16 cellular contexts compared by ENCODE assay signal in genomic region chr1:197771904-197772561, GRCh38. TPM values are rescaled to one million over a fixed set of nuclear protein-coding genes. Genes with fewer than 3 reads are reported as not detected.
DNase-seq lines count a peak whose midpoint lies in the region; ATAC-seq and TF ChIP-seq lines count a peak whose summit lies in the region.
"Had no signal": no experiment of that assay in that cellular context is flagged by ENCODE, and none has a peak within 500 bp of the region (broad histone marks: within the 10 kb centered on the region; RNA-seq: fewer than 3 reads in every experiment).

No MANE protein-coding gene starts in this region.

- POLR2A ChIA-PET in PC-9 (lab: Charles Lee; ENCODE audit: unreplicated experiment) = interaction anchor here (0.6 kb wide), 1 partner anchor 74 kb away, joined by 5 read pairs; no protein-coding TSS in a partner anchor

- peak overlapping the region; percentile 97; the same call in 1 of the 2 replicates for H3K4me3 ChIP-seq in PC-9

- peaks cover 27% of the 10 kb centered on the region for H3F3A ChIP-seq in PC-9 (ENCODE audit: insufficient read depth, low read depth)

- CTCF ChIA-PET in Calu3 (lab: Charles Lee) (interaction anchor here (0.6 to 1.2 kb wide), 2 partner anchors 13 to 45 kb away, joined by 3 to 8 read pairs; no protein-coding TSS in a partner anchor), PC-9 (lab: Charles Lee) (no interaction called here)

- H3K9me2 ChIP-seq in PC-9 (ENCODE audit: insufficient read depth) = no peaks in the 10 kb centered on the region
- H3K9me2 ChIP-seq: SK-N-SH had no signal

- no peaks in the 10 kb centered on the region for H3K27me3 Mint-ChIP-seq in Calu3 (ENCODE audit: unreplicated experiment)
- H3K27me3 Mint-ChIP-seq in glutamatergic neuron (ENCODE audit: unreplicated experiment) = no peaks in the 10 kb centered on the region

- no peaks in the 10 kb centered on the region for H3K36me3 ChIP-seq in PC-9 (ENCODE audit: low read depth)

- H3K27ac Mint-ChIP-seq in Calu3 (ENCODE audit: unreplicated experiment) (no peak overlapping the region), glutamatergic neuron (ENCODE audit: unreplicated experiment) (no peak overlapping the region)
- H3K27ac Mint-ChIP-seq: CD14-positive monocyte, H9 had no signal

- ATAC-seq in GM18502 (IDR thresholded peaks at IDR 0.05; ENCODE audit: poor library complexity, unreplicated experiment) (no peak), HG02852 (IDR thresholded peaks at IDR 0.05; ENCODE audit: unreplicated experiment) (no peak)

- no peaks in the 10 kb centered on the region for H3K27me3 ChIP-seq in PC-9 (ENCODE audit: insufficient read depth, low read depth)

- no peaks in the 10 kb centered on the region for H3K9me3 Mint-ChIP-seq in Calu3 (ENCODE audit: low read depth, unreplicated experiment)
- H3K9me3 Mint-ChIP-seq in glutamatergic neuron (ENCODE audit: unreplicated experiment) = no peaks in the 10 kb centered on the region
- H3K9me3 Mint-ChIP-seq: CD14-positive monocyte, H9 had no signal

- H3K27ac ChIP-seq in PC-9 = no peak overlapping the region
- H3K27ac ChIP-seq: epithelial cell of prostate had no signal

- no TSS peak for BruUV-seq in Calu3 (replicated peaks; lab: Mats Ljungman, UMichigan)
- BruUV-seq in PC-9 (replicated peaks; lab: Mats Ljungman, UMichigan) = no TSS peak

- DNase-seq in NOMO-1 treated with DMSO at 0.1 percent for 48 hours (lab: John Stamatoyannopoulos, UW; ENCODE audit: unreplicated experiment) (peak; percentile 18), NOMO-1 treated with dmso at 0.1 percent for 144 hours (lab: John Stamatoyannopoulos, UW; ENCODE audit: unreplicated experiment) (no peak), Calu3 (no peak), PC-9 (no peak), glutamatergic neuron (no peak)
- no peak for DNase-seq in activated CD4-positive, CD25-positive, alpha-beta regulatory T cell treated with anti-CD3 and anti-CD28 coated beads, Interleukin-2, amount 50 U/mL, for 72 hours
- DNase-seq: foreskin melanocyte; H9; NCI-H2029 treated with DMSO at 0.1 percent for 48 hours; SK-N-SH; stimulated activated naive CD4-positive, alpha-beta T cell; trophoblast cell had no signal

- peaks cover 56% of the 10 kb centered on the region for H3K79me2 ChIP-seq in PC-9 (ENCODE audit: low read depth)

- H3K4me2 ChIP-seq in PC-9 = peak overlapping the region; percentile 90
- H3K4me2 ChIP-seq: SK-N-SH had no signal

- intact Hi-C loops in Calu3 (cut with micrococcal nuclease; ENCODE audit: unreplicated experiment) = loop anchor here (2.0 kb wide), 2 partner anchors 77 to 97 kb away; no protein-coding TSS in a partner anchor
- intact Hi-C loops in PC-9 (cut with micrococcal nuclease; ENCODE audit: unreplicated experiment) = loop anchor here (10.0 kb wide), 2 partner anchors 673 to 913 kb away; no protein-coding TSS in a partner anchor

- H3K4me3 Mint-ChIP-seq in Calu3 (ENCODE audit: low read depth, unreplicated experiment) = peak overlapping the region; percentile 72
- peak overlapping the region; percentile 0 for H3K4me3 Mint-ChIP-seq in glutamatergic neuron (ENCODE audit: unreplicated experiment)
- H3K4me3 Mint-ChIP-seq: H9 had no signal

- H3K36me3 Mint-ChIP-seq in Calu3 (ENCODE audit: insufficient read depth, unreplicated experiment) (peaks cover 26% of the 10 kb centered on the region), glutamatergic neuron (ENCODE audit: unreplicated experiment) (no peaks in the 10 kb centered on the region)

- TF ChIP-seq CTCF in Calu3 (IDR thresholded peaks at IDR 0.05; ENCODE audit: unreplicated experiment) = no peak
- TF ChIP-seq CTCF in PC-9 (conservative IDR thresholded peaks at IDR 0.05) = no peak
- TF ChIP-seq CTCF in glutamatergic neuron (IDR thresholded peaks at IDR 0.05; ENCODE audit: partially characterized antibody, unreplicated experiment) = no peak

- H3K4me1 Mint-ChIP-seq in Calu3 (ENCODE audit: low read depth, unreplicated experiment) (peaks cover 40% of the 10 kb centered on the region), glutamatergic neuron (ENCODE audit: low read depth, unreplicated experiment) (peaks cover 15% of the 10 kb centered on the region)

- H3K9me3 ChIP-seq in PC-9 (ENCODE audit: insufficient read depth, low read depth) = no peaks in the 10 kb centered on the region
- H3K9me3 ChIP-seq: SK-N-SH had no signal

- peaks cover 36% of the 10 kb centered on the region for H3K4me1 ChIP-seq in PC-9 (replicated peaks; ENCODE audit: insufficient read depth)

- H4K20me1 ChIP-seq in PC-9 (ENCODE audit: insufficient read depth) = no peaks in the 10 kb centered on the region

- H2AFZ ChIP-seq in PC-9 = no peak overlapping the region

RNA-seq across cellular contexts. Expression of gene DENND1B, which starts 3.2 kb away (rescaled TPM):
- total RNA-seq in Calu3 (2022) = 26.7 and 28.2 TPM in 2 replicates
- total RNA-seq in PC-9 (2021) = 12.7 and 14.1 TPM in 2 replicates
- total RNA-seq in glutamatergic neuron (ENCODE audit: unreplicated experiment) = 22.1 TPM
